ENCODE assay signal across 1 cellular context in the genomic region with DNA sequence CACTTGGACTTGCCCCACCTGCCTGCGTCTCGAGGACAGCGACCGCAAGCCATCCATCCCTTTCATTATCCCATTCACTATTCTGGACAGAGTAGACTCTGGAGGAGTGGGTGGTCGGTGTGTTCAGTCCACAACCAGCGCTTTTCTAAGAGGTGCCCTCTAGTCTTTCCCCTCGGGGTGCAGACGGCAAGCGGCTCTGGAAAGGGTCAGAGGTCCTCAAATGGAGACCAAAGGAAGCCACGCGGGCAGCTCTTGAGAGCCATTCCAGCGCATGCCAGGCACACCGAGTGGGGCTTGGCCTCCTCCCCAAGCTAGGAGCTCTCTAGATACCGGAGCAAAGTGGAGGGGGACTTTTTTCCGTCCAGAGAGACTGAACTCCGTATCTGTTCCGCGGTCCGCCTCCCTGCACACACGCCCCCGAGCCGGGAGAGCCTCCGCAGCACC.
TF ChIP-seq lines count a peak whose summit lies in the region.

No MANE protein-coding gene starts in this region.

TF ChIP-seq in K562, 482 proteins besides CTCF, POLR2A, EP300 and RAD21 (continued from another document):
- TF ChIP-seq MGA (IDR thresholded peaks at IDR 0.05), result peak; percentile 55; the same call in 1 of the 2 replicates
- TF ChIP-seq EGR1 (conservative IDR thresholded peaks at IDR 0.05), result 0 out of 2 replicates have a peak, but pooled peaks have one; percentile 10
- TF ChIP-seq DLX4 (CRISPR knock-in tag; IDR thresholded peaks at IDR 0.05), result no peak
- TF ChIP-seq, protein P1, sequence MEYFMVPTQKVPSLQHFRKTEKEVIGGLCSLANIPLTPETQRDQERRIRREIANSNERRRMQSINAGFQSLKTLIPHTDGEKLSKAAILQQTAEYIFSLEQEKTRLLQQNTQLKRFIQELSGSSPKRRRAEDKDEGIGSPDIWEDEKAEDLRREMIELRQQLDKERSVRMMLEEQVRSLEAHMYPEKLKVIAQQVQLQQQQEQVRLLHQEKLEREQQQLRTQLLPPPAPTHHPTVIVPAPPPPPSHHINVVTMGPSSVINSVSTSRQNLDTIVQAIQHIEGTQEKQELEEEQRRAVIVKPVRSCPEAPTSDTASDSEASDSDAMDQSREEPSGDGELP (CRISPR knock-in tag; IDR thresholded peaks at IDR 0.05; ENCODE audit: borderline replicate concordance), result peak; percentile 31; the same call in 1 of the 2 replicates
- no peak for TF ChIP-seq RBM17 (IDR thresholded peaks at IDR 0.05; ENCODE audit: borderline replicate concordance, low read depth, low read length)
- TF ChIP-seq ZBTB1 (CRISPR knock-in tag; IDR thresholded peaks at IDR 0.05; ENCODE audit: borderline replicate concordance, low read depth), result 0 out of 2 replicates have a peak, but pooled peaks have one; percentile 23
